Comparison of ENCODE assay signal across 7 cellular contexts in genomic region chr19:49916839-49917733, GRCh38. TPM values are rescaled to one million over a fixed set of nuclear protein-coding genes. Genes with fewer than 3 reads are reported as not detected.
A peak's percentile ranks its signal among the peaks of the same experiment; 100 is the strongest.
DNase-seq lines count a peak whose midpoint lies in the region; ATAC-seq lines count a peak whose summit lies in the region.
"Had no signal": no experiment of that assay in that cellular context is flagged by ENCODE, and none has a peak within 500 bp of the region (broad histone marks: within the 10 kb centered on the region; RNA-seq: fewer than 3 reads in every experiment).

No MANE protein-coding gene starts in this region.

- POLR2A ChIA-PET in activated CD4-positive, alpha-beta T cell treated with anti-CD3 and anti-CD28 coated beads for 36 hours (lab: Charles Lee), result interaction anchor here (0.6 kb wide), 1 partner anchor 133 kb away, joined by 4 read pairs; no protein-coding TSS in a partner anchor

- ATAC-seq in activated CD4-positive, alpha-beta T cell treated with anti-CD3 and anti-CD28 coated beads for 36 hours, result no peak

- no peaks in the 10 kb centered on the region for H3K27me3 Mint-ChIP-seq in activated CD4-positive, alpha-beta T cell treated with anti-CD3 and anti-CD28 coated beads for 36 hours

- peak; percentile 81 for DNase-seq in D341Med (ENCODE audit: low spot score)
- DNase-seq in NOMO-1 treated with DMSO at 0.1 percent for 48 hours (lab: John Stamatoyannopoulos, UW; ENCODE audit: unreplicated experiment), result peak; percentile 66
- peak in 31 of 42 donors; percentile 17 to 73 (median 44) for DNase-seq in head of caudate nucleus
- no peak for DNase-seq in NCI-H524 treated with DMSO at 0.1 percent for 48 hours (lab: John Stamatoyannopoulos, UW)
- no peak for DNase-seq in NCI-H1048 (lab: John Stamatoyannopoulos, UW)
- no peak for DNase-seq in activated CD4-positive, alpha-beta T cell treated with anti-CD3 and anti-CD28 coated beads for 36 hours

- no peak overlapping the region for H3K4me3 Mint-ChIP-seq in activated CD4-positive, alpha-beta T cell treated with anti-CD3 and anti-CD28 coated beads for 36 hours

- H3K4me1 Mint-ChIP-seq in activated CD4-positive, alpha-beta T cell treated with anti-CD3 and anti-CD28 coated beads for 36 hours, result peaks cover 56% of the 10 kb centered on the region

- H3K36me3 Mint-ChIP-seq in activated CD4-positive, alpha-beta T cell treated with anti-CD3 and anti-CD28 coated beads for 36 hours (ENCODE audit: low read depth), result peaks cover 67% of the 10 kb centered on the region

- no peak overlapping the region for H3K27ac Mint-ChIP-seq in activated CD4-positive, alpha-beta T cell treated with anti-CD3 and anti-CD28 coated beads for 36 hours

- CTCF ChIA-PET in activated CD4-positive, alpha-beta T cell treated with anti-CD3 and anti-CD28 coated beads for 36 hours (lab: Charles Lee), result interaction anchor here (0.6 to 0.7 kb wide), 2 partner anchors 12 to 387 kb away, joined by 3 read pairs; no protein-coding TSS in a partner anchor

- no peaks in the 10 kb centered on the region for H3K9me3 Mint-ChIP-seq in activated CD4-positive, alpha-beta T cell treated with anti-CD3 and anti-CD28 coated beads for 36 hours (ENCODE audit: low read depth)

- intact Hi-C loops in head of caudate nucleus (cut with DNase I), result no loop called here
- intact Hi-C loops in activated CD4-positive, alpha-beta T cell treated with anti-CD3 and anti-CD28 coated beads for 36 hours (cut with DNase I, micrococcal nuclease), result no loop called here

RNA-seq across cellular contexts. Expression of gene ATF5, which starts 11.9 kb away (rescaled TPM):
- 10 to 100 TPM; 12.5 to 14.1 TPM for total RNA-seq in activated CD4-positive, alpha-beta T cell treated with anti-CD3 and anti-CD28 coated beads for 36 hours

RNA-seq across cellular contexts. Expression of gene NUP62, which starts 12.2 kb away (rescaled TPM):
- 100 to 1,000 TPM; 127 to 188 TPM for total RNA-seq in activated CD4-positive, alpha-beta T cell treated with anti-CD3 and anti-CD28 coated beads for 36 hours

RNA-seq across cellular contexts. Expression of gene IL4I1, which starts 20.4 kb away (rescaled TPM):
- total RNA-seq in activated CD4-positive, alpha-beta T cell treated with anti-CD3 and anti-CD28 coated beads for 36 hours, result 10 to 100 TPM; 21.2 to 22.2 TPM
- total RNA-seq: NCI-H460 had no signal

RNA-seq across cellular contexts. Expression of gene TBC1D17, which starts 39.6 kb away (rescaled TPM):
- 10 to 100 TPM; 29.1 to 29.6 TPM for total RNA-seq in activated CD4-positive, alpha-beta T cell treated with anti-CD3 and anti-CD28 coated beads for 36 hours

RNA-seq across cellular contexts. Expression of gene AKT1S1, which starts 39.9 kb away (rescaled TPM):
- 10 to 100 TPM; 16.1 to 20.3 TPM for total RNA-seq in activated CD4-positive, alpha-beta T cell treated with anti-CD3 and anti-CD28 coated beads for 36 hours

Comparison
In these comparisons a context has a peak if more than half of its experiments do, and no peak if none do; other contexts are left out.
1. DNase-seq: peak in D341Med (single experiment), NOMO-1 treated with DMSO at 0.1 percent for 48 hours (single experiment) and head of caudate nucleus (31 of 42); none in NCI-H524 treated with DMSO at 0.1 percent for 48 hours (single experiment), NCI-H1048 (single experiment) and activated CD4-positive, alpha-beta T cell treated with anti-CD3 and anti-CD28 coated beads for 36 hours (single experiment).